ENCODE assay signal across 17 cellular contexts in genomic region chr20:33501000-33501399, GRCh38. TPM values are rescaled to one million over a fixed set of nuclear protein-coding genes. Genes with fewer than 3 reads are reported as not detected.
DNase-seq lines count a peak whose midpoint lies in the region; ATAC-seq, FAIRE-seq and TF ChIP-seq lines count a peak whose summit lies in the region.
"Had no signal": no experiment of that assay in that cellular context is flagged by ENCODE, and none has a peak within 500 bp of the region (broad histone marks: within the 10 kb centered on the region; RNA-seq: fewer than 3 reads in every experiment).

No MANE protein-coding gene starts in this region.

- no peak for TF ChIP-seq RAD21 in HepG2 (CRISPR knock-in tag; IDR thresholded peaks at IDR 0.05)

- H3K9ac ChIP-seq in HepG2 (ENCODE audit: insufficient read depth, low read depth, low read length) (no peak overlapping the region), muscle layer of colon (ENCODE audit: low read length) (no peak overlapping the region)

- H3K27me3 Mint-ChIP-seq in WTC11 (ENCODE audit: low read depth), result no peaks in the 10 kb centered on the region

- intact Hi-C loops in HepG2 (cut with micrococcal nuclease; ENCODE audit: unreplicated experiment), result no loop called here
- intact Hi-C loops in right lobe of liver (cut with DNase I), result no loop called here

- FAIRE-seq in HepG2 (lab: Jason Lieb, UNC), result no peak
- FAIRE-seq: H1 had no signal

- in situ Hi-C loops in HepG2 (cut with HindIII; ENCODE audit: extremely low pct_ligation_motif_present, low pct_unique_long_range_greater_than_20kb), result no loop called here

- no peaks in the 10 kb centered on the region for H3K36me3 Mint-ChIP-seq in WTC11

- DNase-seq in HepG2 (ENCODE audit: low spot score), result no peak
- DNase-seq in right lobe of liver, result no peak
- no peak for DNase-seq in WTC11 (ENCODE audit: low spot score)
- DNase-seq in foreskin keratinocyte, result no peak
- no peak for DNase-seq in GM19240 (ENCODE audit: insufficient read length, low spot score)
- DNase-seq: DMS79, KBM-7, MV-4-11, NCI-H187, NCI-H2227 treated with DMSO at 0.1 percent for 48 hours, NCI-H524, NCI-H82, PC-3 had no signal

- no peak for TF ChIP-seq POLR2A in HepG2 (IDR thresholded peaks at IDR 0.05; ENCODE audit: insufficient read depth in 1 of 2, low read depth in 2 of 2, low read length in 2 of 2)
- TF ChIP-seq POLR2A in right lobe of liver (IDR thresholded peaks at IDR 0.05), result no peak

- no peak for ATAC-seq in HepG2
- no peak for ATAC-seq in right lobe of liver
- ATAC-seq in WTC11, result no peak
- ATAC-seq in foreskin keratinocyte, result no peak
- no peak for ATAC-seq in HG03039 (IDR thresholded peaks at IDR 0.05; ENCODE audit: unreplicated experiment)
- ATAC-seq: PC-3 had no signal

- H3K9me3 Mint-ChIP-seq in WTC11, result no peaks in the 10 kb centered on the region

- H3K4me1 ChIP-seq in HepG2 (ENCODE audit: insufficient read depth, low read length) (peaks cover 10% of the 10 kb centered on the region), right lobe of liver (no peaks in the 10 kb centered on the region), muscle layer of colon (ENCODE audit: insufficient read depth, low read length) (peaks cover 25% of the 10 kb centered on the region), foreskin keratinocyte (no peaks in the 10 kb centered on the region)

- H2AFZ ChIP-seq in HepG2 (ENCODE audit: low read length), result no peak overlapping the region

- no peaks in the 10 kb centered on the region for H3K27me3 ChIP-seq in HepG2 (ENCODE audit: control insufficient read depth in 1 of 2, insufficient read depth in 2 of 2, low read length in 2 of 2)
- H3K27me3 ChIP-seq in right lobe of liver, result no peaks in the 10 kb centered on the region
- H3K27me3 ChIP-seq in muscle layer of colon (ENCODE audit: control insufficient read depth in 1 of 2, insufficient read depth in 2 of 2, low read length in 2 of 2), result no peaks in the 10 kb centered on the region
- no peaks in the 10 kb centered on the region for H3K27me3 ChIP-seq in foreskin keratinocyte

- H3K27ac Mint-ChIP-seq in WTC11, result 0 out of 2 replicates have a peak overlapping the region, but pooled peaks have one; percentile 0

- BruUV-seq in HepG2 (replicated peaks; lab: Mats Ljungman, UMichigan), result no TSS peak

- peaks cover 6% of the 10 kb centered on the region for H3K4me1 Mint-ChIP-seq in WTC11

- H3K4me3 Mint-ChIP-seq in WTC11, result no peak overlapping the region

- POLR2A ChIA-PET in HepG2 (lab: Yijun Ruan, JAX) (interaction anchor here (0.6 to 1.7 kb wide), 3 partner anchors 11 to 613 kb away, joined by 3 to 12 read pairs (median 3); partner anchors contain the start of gene CBFA2T2), WTC11 (lab: Charles Lee) (no interaction called here)

- TF ChIP-seq EP300 in HepG2 (IDR thresholded peaks at IDR 0.05; ENCODE audit: low read depth in 2 of 2, low read length in 2 of 2), result no peak
- no peak for TF ChIP-seq EP300 in HepG2 (CRISPR knock-in tag; IDR thresholded peaks at IDR 0.05; ENCODE audit: borderline replicate concordance)

- H3K9me3 ChIP-seq in HepG2 (ENCODE audit: low read length) (no peaks in the 10 kb centered on the region), right lobe of liver (no peaks in the 10 kb centered on the region), muscle layer of colon (ENCODE audit: low read length) (no peaks in the 10 kb centered on the region)

- CTCF ChIA-PET in HepG2 (lab: Yijun Ruan, JAX; ENCODE audit: low intra/inter-chr PET ratio, low total read pairs) (no interaction called here), WTC11 (lab: Charles Lee) (interaction anchor here (1.2 to 2.1 kb wide), 3 partner anchors 43 to 152 kb away, joined by 4 to 8 read pairs (median 4); no protein-coding TSS in a partner anchor)

- peaks cover 67% of the 10 kb centered on the region for H3K79me2 ChIP-seq in HepG2 (ENCODE audit: insufficient read depth, low read length)

- H3K4me3 ChIP-seq in HepG2 (replicated peaks in 1 of 3; ENCODE audit: insufficient read depth in 1 of 3, low read depth in 2 of 3, low read length in 3 of 3), result no peak overlapping the region
- H3K4me3 ChIP-seq in right lobe of liver, result no peak overlapping the region
- no peak overlapping the region for H3K4me3 ChIP-seq in muscle layer of colon (ENCODE audit: low read depth in 1 of 2, low read length in 2 of 2)

- H3K4me2 ChIP-seq in HepG2 (ENCODE audit: low read depth, low read length), result no peak overlapping the region

- peaks cover under 1 to 11% of the 10 kb centered on the region in 2 experiments; a peak in 2 of 5 replicates for H3K36me3 ChIP-seq in HepG2 (replicated peaks in 1 of 2; ENCODE audit: control insufficient read depth in 1 of 2, insufficient read depth in 2 of 2, low read length in 2 of 2)
- no peaks in the 10 kb centered on the region for H3K36me3 ChIP-seq in right lobe of liver
- H3K36me3 ChIP-seq in muscle layer of colon (ENCODE audit: insufficient read depth, low read length), result peaks cover 6% of the 10 kb centered on the region

- TF ChIP-seq CTCF in HepG2 (CRISPR knock-in tag; IDR thresholded peaks at IDR 0.05) (no peak), right lobe of liver (IDR thresholded peaks at IDR 0.05) (no peak), WTC11 (IDR thresholded peaks at IDR 0.05) (no peak), foreskin keratinocyte (conservative IDR thresholded peaks at IDR 0.05) (no peak)

- H4K20me1 ChIP-seq in HepG2 (ENCODE audit: insufficient read depth, low read length), result no peaks in the 10 kb centered on the region

- 91% methylated on average over 2 of the region's 2 CpGs for WGBS in HepG2 (ENCODE audit: low lambda C conversion rate)
- WGBS in right lobe of liver (ENCODE audit: insufficient coverage, low coverage, low lambda C conversion rate, missing lambda C conversion rate), result 67% methylated on average over 2 of the region's 2 CpGs

- no peak overlapping the region for H3K27ac ChIP-seq in HepG2 (ENCODE audit: extremely low read length, insufficient read depth, low read length)
- no peak overlapping the region for H3K27ac ChIP-seq in right lobe of liver
- H3K27ac ChIP-seq in muscle layer of colon (ENCODE audit: low read depth, low read length), result peak overlapping the region; percentile 7
- H3K27ac ChIP-seq in foreskin keratinocyte, result no peak overlapping the region
- H3K27ac ChIP-seq: C4-2B had no signal

TF ChIP-seq in WTC11, 78 proteins besides CTCF, POLR2A, EP300 and RAD21 (continues in another document):
- no peak for TF ChIP-seq FOXP1 (CRISPR knock-in tag; IDR thresholded peaks at IDR 0.05; ENCODE audit: borderline replicate concordance)

RNA-seq across cellular contexts. Expression of gene CBFA2T2, which starts 11.1 kb away (rescaled TPM):
- total RNA-seq in HepG2 (2016; rRNA removed; fragmentation: Illumina TruSeq; extraction: Trizol) (6.3 and 7.3 TPM in 2 replicates), right lobe of liver (1 to 10 TPM; 4.5 to 7.3 (median 5.6) TPM), WTC11 (2021) (22.1 to 23.8 TPM (median 23.5 TPM) in 3 replicates), foreskin keratinocyte (6.3 and 7.0 TPM in 2 replicates)
- 25.1 and 25.7 TPM in 2 replicates for total RNA-seq in HepG2 (2016; cell fraction: cytosol; rRNA removed; fragmentation: Illumina TruSeq; extraction: Trizol; ENCODE audit: low read depth)
- 6.0 and 6.8 TPM in 2 replicates for total RNA-seq in HepG2 (2016; cell fraction: insoluble cytoplasmic fraction; rRNA removed; fragmentation: Illumina TruSeq; extraction: Trizol)
- total RNA-seq in HepG2 (2016; cell fraction: membrane; rRNA removed; fragmentation: Illumina TruSeq; extraction: Trizol), result 9.8 and 12.2 TPM in 2 replicates
- total RNA-seq in HepG2 (2016; cell fraction: nucleus; rRNA removed; fragmentation: Illumina TruSeq; extraction: Trizol), result 7.8 and 8.4 TPM in 2 replicates
- polyA plus RNA-seq in HepG2 (2011; rRNA removed) (20.8 and 21.2 TPM in 2 replicates), foreskin keratinocyte (2.5 and 2.7 TPM in 2 replicates)
- polyA plus RNA-seq in HepG2 (2011; cell fraction: cytosol; rRNA removed), result 13.2 and 14.1 TPM in 2 replicates
- polyA plus RNA-seq in HepG2 (2011; cell fraction: nucleus; rRNA removed), result 31.7 and 33.2 TPM in 2 replicates
- 10.5 and 11.1 TPM in 2 replicates for polyA plus RNA-seq in HepG2 (2012)
- polyA plus RNA-seq in HepG2 (2016; cell fraction: cytosol; fragmentation: Illumina TruSeq; extraction: Trizol; ENCODE audit: low read depth), result 1.3 and 2.1 TPM in 2 replicates
- 8.7 and 11.6 TPM in 2 replicates for polyA plus RNA-seq in HepG2 (2016; cell fraction: insoluble cytoplasmic fraction; fragmentation: Illumina TruSeq; extraction: Trizol; ENCODE audit: low read depth)
- polyA plus RNA-seq in HepG2 (2016; cell fraction: membrane; fragmentation: Illumina TruSeq; extraction: Trizol; ENCODE audit: low read depth), result 4.1 and 4.7 TPM in 2 replicates
- polyA plus RNA-seq in HepG2 (2016; cell fraction: nucleus; fragmentation: Illumina TruSeq; extraction: Trizol; ENCODE audit: insufficient read depth, low read depth), result 20.8 and 24.2 TPM in 2 replicates
- 20.8 and 48.6 TPM in 2 replicates for polyA minus RNA-seq in HepG2 (2011; rRNA and poly(A)+ RNA removed; ENCODE audit: low replicate concordance)
- 24.4 TPM in 2 replicates for polyA minus RNA-seq in HepG2 (2011; cell fraction: cytosol; rRNA and poly(A)+ RNA removed)
- 17.0 and 21.1 TPM in 2 replicates for polyA minus RNA-seq in HepG2 (2011; cell fraction: nucleus; rRNA and poly(A)+ RNA removed)

RNA-seq across cellular contexts. Expression of gene SNTA1, which starts 57.4 kb away (rescaled TPM):
- total RNA-seq in HepG2 (2016; rRNA removed; fragmentation: Illumina TruSeq; extraction: Trizol), result 14.8 and 16.4 TPM in 2 replicates
- total RNA-seq in HepG2 (2016; cell fraction: cytosol; rRNA removed; fragmentation: Illumina TruSeq; extraction: Trizol; ENCODE audit: low read depth), result 21.1 and 21.6 TPM in 2 replicates
- 13.2 and 16.1 TPM in 2 replicates for total RNA-seq in HepG2 (2016; cell fraction: insoluble cytoplasmic fraction; rRNA removed; fragmentation: Illumina TruSeq; extraction: Trizol)
- total RNA-seq in HepG2 (2016; cell fraction: membrane; rRNA removed; fragmentation: Illumina TruSeq; extraction: Trizol), result 33.7 and 34.5 TPM in 2 replicates
- 7.4 and 8.0 TPM in 2 replicates for total RNA-seq in HepG2 (2016; cell fraction: nucleus; rRNA removed; fragmentation: Illumina TruSeq; extraction: Trizol)
- 18.3 and 21.2 TPM in 2 replicates for polyA plus RNA-seq in HepG2 (2011; rRNA removed)
- 18.9 and 24.9 TPM in 2 replicates for polyA plus RNA-seq in HepG2 (2011; cell fraction: cytosol; rRNA removed)
- polyA plus RNA-seq in HepG2 (2011; cell fraction: nucleus; rRNA removed), result 15.4 and 17.2 TPM in 2 replicates
- polyA plus RNA-seq in HepG2 (2012), result 9.0 and 11.0 TPM in 2 replicates
- 26.2 and 27.1 TPM in 2 replicates for polyA plus RNA-seq in HepG2 (2016; cell fraction: cytosol; fragmentation: Illumina TruSeq; extraction: Trizol; ENCODE audit: low read depth)
- polyA plus RNA-seq in HepG2 (2016; cell fraction: insoluble cytoplasmic fraction; fragmentation: Illumina TruSeq; extraction: Trizol; ENCODE audit: low read depth), result 14.6 and 16.1 TPM in 2 replicates
- 32.9 and 35.0 TPM in 2 replicates for polyA plus RNA-seq in HepG2 (2016; cell fraction: membrane; fragmentation: Illumina TruSeq; extraction: Trizol; ENCODE audit: low read depth)
- 13.5 and 15.1 TPM in 2 replicates for polyA plus RNA-seq in HepG2 (2016; cell fraction: nucleus; fragmentation: Illumina TruSeq; extraction: Trizol; ENCODE audit: insufficient read depth, low read depth)
- polyA minus RNA-seq in HepG2 (2011; rRNA and poly(A)+ RNA removed; ENCODE audit: low replicate concordance), result 11.3 and 23.6 TPM in 2 replicates
- 10.6 and 10.7 TPM in 2 replicates for polyA minus RNA-seq in HepG2 (2011; cell fraction: cytosol; rRNA and poly(A)+ RNA removed)
- polyA minus RNA-seq in HepG2 (2011; cell fraction: nucleus; rRNA and poly(A)+ RNA removed), result 3.6 and 4.5 TPM in 2 replicates
- 10 to 100 TPM in 2 of 6 experiments, 1 to 10 TPM in 4; 6.5 to 13.3 (median 8.1) TPM for total RNA-seq in right lobe of liver
- total RNA-seq in WTC11 (2021), result 5.3 to 6.3 TPM (median 6.2 TPM) in 3 replicates
- 4.7 and 5.8 TPM in 2 replicates for total RNA-seq in foreskin keratinocyte
- polyA plus RNA-seq in foreskin keratinocyte, result 5.2 and 6.2 TPM in 2 replicates
